In genomic region chr12:56117778-56118687, GRCh38 we compare ENCODE assay signal across 1 cellular context.
TF ChIP-seq lines count a peak whose summit lies in the region.

A gene with protein sequence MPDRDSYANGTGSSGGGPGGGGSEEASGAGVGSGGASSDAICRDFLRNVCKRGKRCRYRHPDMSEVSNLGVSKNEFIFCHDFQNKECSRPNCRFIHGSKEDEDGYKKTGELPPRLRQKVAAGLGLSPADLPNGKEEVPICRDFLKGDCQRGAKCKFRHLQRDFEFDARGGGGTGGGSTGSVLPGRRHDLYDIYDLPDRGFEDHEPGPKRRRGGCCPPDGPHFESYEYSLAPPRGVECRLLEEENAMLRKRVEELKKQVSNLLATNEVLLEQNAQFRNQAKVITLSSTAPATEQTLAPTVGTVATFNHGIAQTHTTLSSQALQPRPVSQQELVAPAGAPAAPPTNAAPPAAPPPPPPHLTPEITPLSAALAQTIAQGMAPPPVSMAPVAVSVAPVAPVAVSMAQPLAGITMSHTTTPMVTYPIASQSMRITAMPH (plus strand): TSS chr12:56118266. CDS start chr12:56120563, 2,297 bp downstream.

TF ChIP-seq in HEK293, 187 proteins besides CTCF, POLR2A, EP300 and RAD21 (continued from another document and continues in another):
- TF ChIP-seq, protein P1, sequence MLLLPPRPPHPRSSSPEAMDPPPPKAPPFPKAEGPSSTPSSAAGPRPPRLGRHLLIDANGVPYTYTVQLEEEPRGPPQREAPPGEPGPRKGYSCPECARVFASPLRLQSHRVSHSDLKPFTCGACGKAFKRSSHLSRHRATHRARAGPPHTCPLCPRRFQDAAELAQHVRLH (tag by site-specific recombination; IDR thresholded peaks at IDR 0.05): peak; percentile 94
- no peak for TF ChIP-seq ZNF704 (tag by site-specific recombination; IDR thresholded peaks at IDR 0.05)
- peak; percentile 88 for TF ChIP-seq ZNF660 (tag by site-specific recombination; IDR thresholded peaks at IDR 0.05)
- TF ChIP-seq ZNF221 (tag by site-specific recombination; IDR thresholded peaks at IDR 0.05; ENCODE audit: borderline replicate concordance): no peak
- TF ChIP-seq ZNF248 (tag by site-specific recombination; IDR thresholded peaks at IDR 0.05): no peak
- no peak for TF ChIP-seq ZNF785 (tag by site-specific recombination; IDR thresholded peaks at IDR 0.05)
- TF ChIP-seq, protein P2, sequence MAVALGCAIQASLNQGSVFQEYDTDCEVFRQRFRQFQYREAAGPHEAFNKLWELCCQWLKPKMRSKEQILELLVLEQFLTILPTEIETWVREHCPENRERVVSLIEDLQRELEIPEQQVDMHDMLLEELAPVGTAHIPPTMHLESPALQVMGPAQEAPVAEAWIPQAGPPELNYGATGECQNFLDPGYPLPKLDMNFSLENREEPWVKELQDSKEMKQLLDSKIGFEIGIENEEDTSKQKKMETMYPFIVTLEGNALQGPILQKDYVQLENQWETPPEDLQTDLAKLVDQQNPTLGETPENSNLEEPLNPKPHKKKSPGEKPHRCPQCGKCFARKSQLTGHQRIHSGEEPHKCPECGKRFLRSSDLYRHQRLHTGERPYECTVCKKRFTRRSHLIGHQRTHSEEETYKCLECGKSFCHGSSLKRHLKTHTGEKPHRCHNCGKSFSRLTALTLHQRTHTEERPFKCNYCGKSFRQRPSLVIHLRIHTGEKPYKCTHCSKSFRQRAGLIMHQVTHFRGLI (tag by site-specific recombination; IDR thresholded peaks at IDR 0.05): peak; percentile 80
- no peak for TF ChIP-seq ZNF202 (tag by site-specific recombination; IDR thresholded peaks at IDR 0.05; ENCODE audit: borderline replicate concordance)
- TF ChIP-seq, protein P3, sequence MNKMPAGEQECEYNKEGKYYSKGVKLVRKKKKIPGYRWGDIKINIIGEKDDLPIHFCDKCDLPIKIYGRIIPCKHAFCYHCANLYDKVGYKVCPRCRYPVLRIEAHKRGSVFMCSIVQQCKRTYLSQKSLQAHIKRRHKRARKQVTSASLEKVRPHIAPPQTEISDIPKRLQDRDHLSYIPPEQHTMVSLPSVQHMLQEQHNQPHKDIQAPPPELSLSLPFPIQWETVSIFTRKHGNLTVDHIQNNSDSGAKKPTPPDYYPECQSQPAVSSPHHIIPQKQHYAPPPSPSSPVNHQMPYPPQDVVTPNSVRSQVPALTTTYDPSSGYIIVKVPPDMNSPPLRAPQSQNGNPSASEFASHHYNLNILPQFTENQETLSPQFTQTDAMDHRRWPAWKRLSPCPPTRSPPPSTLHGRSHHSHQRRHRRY (tag by site-specific recombination; IDR thresholded peaks at IDR 0.05): 0 out of 2 replicates have a peak, but pooled peaks have one; percentile 14
- no peak for TF ChIP-seq ZNF596 (tag by site-specific recombination; IDR thresholded peaks at IDR 0.05)
- 0 out of 2 replicates have a peak, but pooled peaks have one; percentile 22 for TF ChIP-seq ZIC2 (tag by site-specific recombination; IDR thresholded peaks at IDR 0.05)
- no peak for TF ChIP-seq SETDB1 (IDR thresholded peaks at IDR 0.05; ENCODE audit: insufficient read length, low read length)
- TF ChIP-seq, protein P4, sequence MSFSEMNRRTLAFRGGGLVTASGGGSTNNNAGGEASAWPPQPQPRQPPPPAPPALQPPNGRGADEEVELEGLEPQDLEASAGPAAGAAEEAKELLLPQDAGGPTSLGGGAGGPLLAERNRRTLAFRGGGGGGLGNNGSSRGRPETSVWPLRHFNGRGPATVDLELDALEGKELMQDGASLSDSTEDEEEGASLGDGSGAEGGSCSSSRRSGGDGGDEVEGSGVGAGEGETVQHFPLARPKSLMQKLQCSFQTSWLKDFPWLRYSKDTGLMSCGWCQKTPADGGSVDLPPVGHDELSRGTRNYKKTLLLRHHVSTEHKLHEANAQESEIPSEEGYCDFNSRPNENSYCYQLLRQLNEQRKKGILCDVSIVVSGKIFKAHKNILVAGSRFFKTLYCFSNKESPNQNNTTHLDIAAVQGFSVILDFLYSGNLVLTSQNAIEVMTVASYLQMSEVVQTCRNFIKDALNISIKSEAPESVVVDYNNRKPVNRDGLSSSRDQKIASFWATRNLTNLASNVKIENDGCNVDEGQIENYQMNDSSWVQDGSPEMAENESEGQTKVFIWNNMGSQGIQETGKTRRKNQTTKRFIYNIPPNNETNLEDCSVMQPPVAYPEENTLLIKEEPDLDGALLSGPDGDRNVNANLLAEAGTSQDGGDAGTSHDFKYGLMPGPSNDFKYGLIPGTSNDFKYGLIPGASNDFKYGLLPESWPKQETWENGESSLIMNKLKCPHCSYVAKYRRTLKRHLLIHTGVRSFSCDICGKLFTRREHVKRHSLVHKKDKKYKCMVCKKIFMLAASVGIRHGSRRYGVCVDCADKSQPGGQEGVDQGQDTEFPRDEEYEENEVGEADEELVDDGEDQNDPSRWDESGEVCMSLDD (tag by site-specific recombination; IDR thresholded peaks at IDR 0.05): peak; percentile 93
- peak; percentile 39; the same call in 1 of the 2 replicates for TF ChIP-seq YY2 (tag by site-specific recombination; IDR thresholded peaks at IDR 0.05)
- 0 out of 2 replicates have a peak, but pooled peaks have one; percentile 31 for TF ChIP-seq GFI1B (tag by site-specific recombination; IDR thresholded peaks at IDR 0.05)
- peak; percentile 10; the same call in 1 of the 2 replicates for TF ChIP-seq ZNF513 (tag by site-specific recombination; IDR thresholded peaks at IDR 0.05)
- 0 out of 2 replicates have a peak, but pooled peaks have one; percentile 36 for TF ChIP-seq OVOL3 (tag by site-specific recombination; IDR thresholded peaks at IDR 0.05)
- TF ChIP-seq, protein P5, sequence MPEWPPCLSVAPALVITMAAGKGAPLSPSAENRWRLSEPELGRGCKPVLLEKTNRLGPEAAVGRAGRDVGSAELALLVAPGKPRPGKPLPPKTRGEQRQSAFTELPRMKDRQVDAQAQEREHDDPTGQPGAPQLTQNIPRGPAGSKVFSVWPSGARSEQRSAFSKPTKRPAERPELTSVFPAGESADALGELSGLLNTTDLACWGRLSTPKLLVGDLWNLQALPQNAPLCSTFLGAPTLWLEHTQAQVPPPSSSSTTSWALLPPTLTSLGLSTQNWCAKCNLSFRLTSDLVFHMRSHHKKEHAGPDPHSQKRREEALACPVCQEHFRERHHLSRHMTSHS (tag by site-specific recombination; IDR thresholded peaks at IDR 0.05): 0 out of 2 replicates have a peak, but pooled peaks have one; percentile 37
- TF ChIP-seq, protein P6, sequence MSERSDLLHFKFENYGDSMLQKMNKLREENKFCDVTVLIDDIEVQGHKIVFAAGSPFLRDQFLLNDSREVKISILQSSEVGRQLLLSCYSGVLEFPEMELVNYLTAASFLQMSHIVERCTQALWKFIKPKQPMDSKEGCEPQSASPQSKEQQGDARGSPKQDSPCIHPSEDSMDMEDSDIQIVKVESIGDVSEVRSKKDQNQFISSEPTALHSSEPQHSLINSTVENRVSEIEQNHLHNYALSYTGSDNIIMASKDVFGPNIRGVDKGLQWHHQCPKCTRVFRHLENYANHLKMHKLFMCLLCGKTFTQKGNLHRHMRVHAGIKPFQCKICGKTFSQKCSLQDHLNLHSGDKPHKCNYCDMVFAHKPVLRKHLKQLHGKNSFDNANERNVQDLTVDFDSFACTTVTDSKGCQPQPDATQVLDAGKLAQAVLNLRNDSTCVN (tag by site-specific recombination; optimal IDR thresholded peaks at IDR 0.05): peak; percentile 62
- TF ChIP-seq ZNF561 (tag by site-specific recombination; IDR thresholded peaks at IDR 0.05; ENCODE audit: borderline replicate concordance): peak; percentile 34
- TF ChIP-seq, protein P7, sequence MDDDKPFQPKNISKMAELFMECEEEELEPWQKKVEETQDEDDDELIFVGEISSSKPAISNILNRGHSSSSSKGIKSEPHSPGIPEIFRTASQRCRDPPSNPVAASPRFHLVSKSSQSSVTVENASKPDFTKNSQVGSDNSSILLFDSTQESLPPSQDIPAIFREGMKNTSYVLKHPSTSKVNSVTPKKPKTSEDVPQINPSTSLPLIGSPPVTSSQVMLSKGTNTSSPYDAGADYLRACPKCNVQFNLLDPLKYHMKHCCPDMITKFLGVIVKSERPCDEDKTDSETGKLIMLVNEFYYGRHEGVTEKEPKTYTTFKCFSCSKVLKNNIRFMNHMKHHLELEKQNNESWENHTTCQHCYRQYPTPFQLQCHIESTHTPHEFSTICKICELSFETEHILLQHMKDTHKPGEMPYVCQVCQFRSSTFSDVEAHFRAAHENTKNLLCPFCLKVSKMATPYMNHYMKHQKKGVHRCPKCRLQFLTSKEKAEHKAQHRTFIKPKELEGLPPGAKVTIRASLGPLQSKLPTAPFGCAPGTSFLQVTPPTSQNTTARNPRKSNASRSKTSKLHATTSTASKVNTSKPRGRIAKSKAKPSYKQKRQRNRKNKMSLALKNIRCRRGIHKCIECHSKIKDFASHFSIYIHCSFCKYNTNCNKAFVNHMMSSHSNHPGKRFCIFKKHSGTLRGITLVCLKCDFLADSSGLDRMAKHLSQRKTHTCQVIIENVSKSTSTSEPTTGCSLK (tag by site-specific recombination; IDR thresholded peaks at IDR 0.05): no peak
- TF ChIP-seq ZBTB48 (tag by site-specific recombination; IDR thresholded peaks at IDR 0.05): peak; percentile 33; the same call in 1 of the 2 replicates
- TF ChIP-seq, protein P8, sequence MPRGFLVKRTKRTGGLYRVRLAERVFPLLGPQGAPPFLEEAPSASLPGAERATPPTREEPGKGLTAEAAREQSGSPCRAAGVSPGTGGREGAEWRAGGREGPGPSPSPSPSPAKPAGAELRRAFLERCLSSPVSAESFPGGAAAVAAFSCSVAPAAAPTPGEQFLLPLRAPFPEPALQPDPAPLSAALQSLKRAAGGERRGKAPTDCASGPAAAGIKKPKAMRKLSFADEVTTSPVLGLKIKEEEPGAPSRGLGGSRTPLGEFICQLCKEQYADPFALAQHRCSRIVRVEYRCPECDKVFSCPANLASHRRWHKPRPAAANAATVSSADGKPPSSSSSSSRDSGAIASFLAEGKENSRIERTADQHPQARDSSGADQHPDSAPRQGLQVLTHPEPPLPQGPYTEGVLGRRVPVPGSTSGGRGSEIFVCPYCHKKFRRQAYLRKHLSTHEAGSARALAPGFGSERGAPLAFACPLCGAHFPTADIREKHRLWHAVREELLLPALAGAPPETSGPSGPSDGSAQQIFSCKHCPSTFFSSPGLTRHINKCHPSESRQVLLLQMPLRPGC (tag by site-specific recombination; IDR thresholded peaks at IDR 0.05): peak; percentile 81
- no peak for TF ChIP-seq ZNF624 (tag by site-specific recombination; IDR thresholded peaks at IDR 0.05)
- peak; percentile 62; the same call in 1 of the 2 replicates for TF ChIP-seq ZNF558 (tag by site-specific recombination; IDR thresholded peaks at IDR 0.05)
- TF ChIP-seq SP3 (tag by site-specific recombination; IDR thresholded peaks at IDR 0.05): peak; percentile 98
- TF ChIP-seq ZFP69B (tag by site-specific recombination; IDR thresholded peaks at IDR 0.05): peak; percentile 23
- TF ChIP-seq ZNF37A (tag by site-specific recombination; IDR thresholded peaks at IDR 0.05): no peak
- peak; percentile 46; the same call in 1 of the 2 replicates for TF ChIP-seq MYNN (tag by site-specific recombination; IDR thresholded peaks at IDR 0.05; ENCODE audit: borderline replicate concordance)
- TF ChIP-seq ZNF155 (tag by site-specific recombination; IDR thresholded peaks at IDR 0.05): no peak
- TF ChIP-seq ZFP37 (tag by site-specific recombination; IDR thresholded peaks at IDR 0.05): peak; percentile 79; the same call in 1 of the 2 replicates
- peak; percentile 77; the same call in 1 of the 2 replicates for TF ChIP-seq ZBTB20 (tag by site-specific recombination; IDR thresholded peaks at IDR 0.05)
- TF ChIP-seq, protein P9, sequence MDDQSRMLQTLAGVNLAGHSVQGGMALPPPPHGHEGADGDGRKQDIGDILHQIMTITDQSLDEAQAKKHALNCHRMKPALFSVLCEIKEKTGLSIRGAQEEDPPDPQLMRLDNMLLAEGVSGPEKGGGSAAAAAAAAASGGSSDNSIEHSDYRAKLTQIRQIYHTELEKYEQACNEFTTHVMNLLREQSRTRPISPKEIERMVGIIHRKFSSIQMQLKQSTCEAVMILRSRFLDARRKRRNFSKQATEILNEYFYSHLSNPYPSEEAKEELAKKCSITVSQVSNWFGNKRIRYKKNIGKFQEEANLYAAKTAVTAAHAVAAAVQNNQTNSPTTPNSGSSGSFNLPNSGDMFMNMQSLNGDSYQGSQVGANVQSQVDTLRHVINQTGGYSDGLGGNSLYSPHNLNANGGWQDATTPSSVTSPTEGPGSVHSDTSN (CRISPR knock-in tag; IDR thresholded peaks at IDR 0.05): peak; percentile 89
- TF ChIP-seq WT1 (tag by site-specific recombination; IDR thresholded peaks at IDR 0.05): peak; percentile 62
- peak; percentile 57 for TF ChIP-seq IKZF3 (tag by site-specific recombination; IDR thresholded peaks at IDR 0.05)
- TF ChIP-seq BCL6B (tag by site-specific recombination; IDR thresholded peaks at IDR 0.05): no peak
- TF ChIP-seq ZXDB (tag by site-specific recombination; IDR thresholded peaks at IDR 0.05): peak; percentile 91
